Comparison of ENCODE assay signal across 8 cellular contexts in genomic region chr17:79019631-79020584, GRCh38. TPM values are rescaled to one million over a fixed set of nuclear protein-coding genes. Genes with fewer than 3 reads are reported as not detected.
DNase-seq lines count a peak whose midpoint lies in the region; ATAC-seq and TF ChIP-seq lines count a peak whose summit lies in the region.

No MANE protein-coding gene starts in this region.

- H3K36me3 ChIP-seq in SJCRH30 (no peaks in the 10 kb centered on the region), brain microvascular endothelial cell (replicated peaks) (no peaks in the 10 kb centered on the region), kidney epithelial cell (ENCODE audit: control insufficient read depth, insufficient read depth, low read length) (no peaks in the 10 kb centered on the region)

- DNase-seq in COR-L47 (lab: John Stamatoyannopoulos, UW): peak; percentile 68
- DNase-seq in SJCRH30: peak; percentile 89 to 91
- peak; percentile 83 for DNase-seq in brain microvascular endothelial cell
- peak; percentile 35 for DNase-seq in kidney epithelial cell (ENCODE audit: low read depth)
- DNase-seq in stimulated activated CD4-positive, alpha-beta T cell treated with anti-CD3 and anti-CD28 coated beads, Interleukin-4, amount 100 ng/mL, for 48 hours (ENCODE audit: low read depth in 2 of 2): peak; percentile 19 to 21
- DNase-seq in activated T-helper 2 cell treated with anti-CD3 and anti-CD28 coated beads, Interferon-gamma antibody, Interleukin-2, Interleukin-4, amounts not matched to agents 10 μg/mL and 5 μg/mL and 100 μg/mL, durations not matched to agents 14 hours and 24 hours and 36 hours (ENCODE audit: low spot score): no peak

- intact Hi-C loops in activated T-helper 2 cell treated with anti-CD3 and anti-CD28 coated beads, Interferon-gamma antibody, Interleukin-2, Interleukin-4, amounts not matched to agents 10 μg/mL and 5 μg/mL and 100 μg/mL, durations not matched to agents 14 hours and 24 hours and 36 hours (cut with micrococcal nuclease): no loop called here

- H3K4me1 Mint-ChIP-seq in activated T-helper 2 cell treated with anti-CD3 and anti-CD28 coated beads, Interferon-gamma antibody, Interleukin-2, Interleukin-4, amounts not matched to agents 10 μg/mL and 5 μg/mL and 100 μg/mL, durations not matched to agents 14 hours and 24 hours and 36 hours (ENCODE audit: low read depth): peaks cover 4% of the 10 kb centered on the region

- TF ChIP-seq CTCF in brain microvascular endothelial cell (IDR thresholded peaks at IDR 0.05; ENCODE audit: low read depth, low read length, missing control alignments): peak; percentile 80
- peak; percentile 62 for TF ChIP-seq CTCF in kidney epithelial cell (IDR thresholded peaks at IDR 0.05; ENCODE audit: insufficient read depth, low read length, poor library complexity, severe bottlenecking)

- no peak for ATAC-seq in GM18858 (IDR thresholded peaks at IDR 0.05; ENCODE audit: unreplicated experiment)

- no peaks in the 10 kb centered on the region for H3K9me3 Mint-ChIP-seq in activated T-helper 2 cell treated with anti-CD3 and anti-CD28 coated beads, Interferon-gamma antibody, Interleukin-2, Interleukin-4, amounts not matched to agents 10 μg/mL and 5 μg/mL and 100 μg/mL, durations not matched to agents 14 hours and 24 hours and 36 hours

- H3K27ac ChIP-seq in SJCRH30 (no peak overlapping the region), brain microvascular endothelial cell (no peak overlapping the region)

- H3K27me3 ChIP-seq in SJCRH30 (0 out of 2 replicates have a peak, but pooled peaks cover 3% of the 10 kb centered on the region), brain microvascular endothelial cell (replicated peaks) (peaks cover 11% of the 10 kb centered on the region), kidney epithelial cell (ENCODE audit: control insufficient read depth, insufficient read depth, low read length) (peaks cover 29% of the 10 kb centered on the region)

- H3K27ac Mint-ChIP-seq in activated T-helper 2 cell treated with anti-CD3 and anti-CD28 coated beads, Interferon-gamma antibody, Interleukin-2, Interleukin-4, amounts not matched to agents 10 μg/mL and 5 μg/mL and 100 μg/mL, durations not matched to agents 14 hours and 24 hours and 36 hours: no peak overlapping the region

- H3K36me3 Mint-ChIP-seq in activated T-helper 2 cell treated with anti-CD3 and anti-CD28 coated beads, Interferon-gamma antibody, Interleukin-2, Interleukin-4, amounts not matched to agents 10 μg/mL and 5 μg/mL and 100 μg/mL, durations not matched to agents 14 hours and 24 hours and 36 hours (ENCODE audit: low read depth): no peaks in the 10 kb centered on the region

- H3K27me3 Mint-ChIP-seq in activated T-helper 2 cell treated with anti-CD3 and anti-CD28 coated beads, Interferon-gamma antibody, Interleukin-2, Interleukin-4, amounts not matched to agents 10 μg/mL and 5 μg/mL and 100 μg/mL, durations not matched to agents 14 hours and 24 hours and 36 hours (ENCODE audit: low read depth): peaks cover 38% of the 10 kb centered on the region

- peak; percentile 63 for TF ChIP-seq RAD21 in Ishikawa (IDR thresholded peaks at IDR 0.05; ENCODE audit: low read depth)

- no peak overlapping the region for H3K4me3 Mint-ChIP-seq in activated T-helper 2 cell treated with anti-CD3 and anti-CD28 coated beads, Interferon-gamma antibody, Interleukin-2, Interleukin-4, amounts not matched to agents 10 μg/mL and 5 μg/mL and 100 μg/mL, durations not matched to agents 14 hours and 24 hours and 36 hours (ENCODE audit: low read depth)

- TF ChIP-seq EP300 in Ishikawa (IDR thresholded peaks at IDR 0.05; ENCODE audit: borderline replicate concordance): no peak

- H3K9me3 ChIP-seq in SJCRH30 (replicated peaks): peaks cover 8% of the 10 kb centered on the region; the same call in 1 of the 2 replicates

- peaks cover 9% of the 10 kb centered on the region for H3K4me1 ChIP-seq in SJCRH30

- H3K4me3 ChIP-seq in SJCRH30 (no peak overlapping the region), brain microvascular endothelial cell (ENCODE audit: low read depth, low read length) (no peak overlapping the region), kidney epithelial cell (ENCODE audit: low read depth, low read length) (no peak overlapping the region)

- in situ Hi-C loops in brain microvascular endothelial cell (cut with HindIII; ENCODE audit: low pct_ligation_motif_present, low sequenced_read_pairs): no loop called here

TF ChIP-seq in Ishikawa, 13 proteins besides CTCF, POLR2A, EP300 and RAD21:
- TF ChIP-seq TAF1 (IDR thresholded peaks at IDR 0.05; ENCODE audit: low read depth) (no peak), TEAD4 (IDR thresholded peaks at IDR 0.05) (no peak), TCF12 (IDR thresholded peaks at IDR 0.05; ENCODE audit: low read depth) (no peak), NFIC (IDR thresholded peaks at IDR 0.05) (no peak), REST (IDR thresholded peaks at IDR 0.05; ENCODE audit: low read depth) (no peak)

RNA-seq across cellular contexts. Expression of gene C1QTNF1, which starts 4.1 kb away (rescaled TPM):
- 45.7 and 48.3 TPM in 2 replicates for total RNA-seq in SJCRH30 (2014; rRNA removed; shearing (Covaris generic))
- 4.6 and 6.1 TPM in 2 replicates for total RNA-seq in kidney epithelial cell
- not detected in 2 replicates for total RNA-seq in activated T-helper 2 cell treated with anti-CD3 and anti-CD28 coated beads, Interferon-gamma antibody, Interleukin-2, Interleukin-4, amounts not matched to agents 10 μg/mL and 5 μg/mL and 100 μg/mL, durations not matched to agents 14 hours and 24 hours and 36 hours

RNA-seq across cellular contexts. Expression of gene CANT1, which starts 10.3 kb away (rescaled TPM):
- total RNA-seq in SJCRH30 (2014; rRNA removed; shearing (Covaris generic)): 89.0 and 98.6 TPM in 2 replicates
- total RNA-seq in kidney epithelial cell: 54.6 and 70.7 TPM in 2 replicates
- total RNA-seq in activated T-helper 2 cell treated with anti-CD3 and anti-CD28 coated beads, Interferon-gamma antibody, Interleukin-2, Interleukin-4, amounts not matched to agents 10 μg/mL and 5 μg/mL and 100 μg/mL, durations not matched to agents 14 hours and 24 hours and 36 hours: 55.8 and 71.8 TPM in 2 replicates

RNA-seq across cellular contexts. Expression of gene LGALS3BP, which starts 40.2 kb away (rescaled TPM):
- 140 and 142 TPM in 2 replicates for total RNA-seq in SJCRH30 (2014; rRNA removed; shearing (Covaris generic))
- total RNA-seq in kidney epithelial cell: 283 and 378 TPM in 2 replicates
- 57.5 and 59.3 TPM in 2 replicates for total RNA-seq in activated T-helper 2 cell treated with anti-CD3 and anti-CD28 coated beads, Interferon-gamma antibody, Interleukin-2, Interleukin-4, amounts not matched to agents 10 μg/mL and 5 μg/mL and 100 μg/mL, durations not matched to agents 14 hours and 24 hours and 36 hours

RNA-seq across cellular contexts. Expression of gene ENGASE, which starts 54.7 kb away (rescaled TPM):
- total RNA-seq in SJCRH30 (2014; rRNA removed; shearing (Covaris generic)): 56.3 and 82.5 TPM in 2 replicates
- total RNA-seq in kidney epithelial cell: 9.0 and 11.4 TPM in 2 replicates
- 51.0 and 51.4 TPM in 2 replicates for total RNA-seq in activated T-helper 2 cell treated with anti-CD3 and anti-CD28 coated beads, Interferon-gamma antibody, Interleukin-2, Interleukin-4, amounts not matched to agents 10 μg/mL and 5 μg/mL and 100 μg/mL, durations not matched to agents 14 hours and 24 hours and 36 hours
